Comparison of ENCODE assay signal across 1 cellular context in genomic region chr19:14033946-14034345, GRCh38.
TF ChIP-seq lines count a peak whose summit lies in the region.

No MANE protein-coding gene starts in this region.

TF ChIP-seq in HepG2, 621 proteins besides CTCF, POLR2A, EP300 and RAD21:
- TF ChIP-seq FOSL2 (CRISPR knock-in tag; IDR thresholded peaks at IDR 0.05) (no peak), FOXC1 (CRISPR knock-in tag; IDR thresholded peaks at IDR 0.05; ENCODE audit: borderline replicate concordance) (no peak), ZMYM3 (CRISPR knock-in tag; IDR thresholded peaks at IDR 0.05) (0 out of 2 replicates have a peak, but pooled peaks have one; percentile 17), ZFP36 (IDR thresholded peaks at IDR 0.05; ENCODE audit: borderline replicate concordance, low read depth, low read length, partially characterized antibody) (peak; percentile 48), STAT6 (CRISPR knock-in tag; IDR thresholded peaks at IDR 0.05; ENCODE audit: borderline replicate concordance) (no peak), ZNF768 (CRISPR knock-in tag; IDR thresholded peaks at IDR 0.05) (peak; percentile 88; the same call in 1 of the 2 replicates)
